Comparison of ENCODE assay signal across 18 cellular contexts in genomic region chr4:168667936-168668335, GRCh38.
A peak's percentile ranks its signal among the peaks of the same experiment; 100 is the strongest.
DNase-seq lines count a peak whose midpoint lies in the region; ATAC-seq and TF ChIP-seq lines count a peak whose summit lies in the region.
"Had no signal": no experiment of that assay in that cellular context is flagged by ENCODE, and none has a peak within 500 bp of the region (broad histone marks: within the 10 kb centered on the region; RNA-seq: fewer than 3 reads in every experiment).

No MANE protein-coding gene starts in this region.

- H3K27me3 Mint-ChIP-seq in nephron (ENCODE audit: low read depth): no peaks in the 10 kb centered on the region

- no peak for ATAC-seq in stimulated activated naive CD8-positive, alpha-beta T cell treated with anti-CD3 and anti-CD28 coated beads, Interleukin-15, Interleukin-2, amounts not matched to agents 100 U/mL and 50 U/mL, for 24 hours
- no peak for ATAC-seq in HG03159 (IDR thresholded peaks at IDR 0.05; ENCODE audit: unreplicated experiment)
- ATAC-seq: HCT116, K562 had no signal

- TF ChIP-seq CTCF in nephron (IDR thresholded peaks at IDR 0.05; ENCODE audit: unreplicated experiment in 3 of 3): no peak

- H3K4me3 Mint-ChIP-seq in nephron: no peak overlapping the region
- H3K4me3 Mint-ChIP-seq: CD4-positive, alpha-beta memory T cell had no signal

- peak; percentile 35 for DNase-seq in NCI-H2171 treated with DMSO at 0.1 percent for 48 hours (lab: John Stamatoyannopoulos, UW)
- DNase-seq in NCI-H2171 (lab: John Stamatoyannopoulos, UW): no peak
- peak; percentile 17 for DNase-seq in dermis blood vessel endothelial cell
- no peak for DNase-seq in stimulated activated naive CD8-positive, alpha-beta T cell treated with anti-CD3 and anti-CD28 coated beads, Interleukin-15, Interleukin-2, amounts not matched to agents 100 U/mL and 50 U/mL, for 24 hours
- DNase-seq in KBM-7: no peak
- no peak for DNase-seq in NCI-H82 (lab: John Stamatoyannopoulos, UW)
- DNase-seq: CD4-positive, alpha-beta memory T cell; DND-41; NCI-H1436; NCI-H2029; NCI-H226; NCI-H524 treated with DMSO at 0.1 percent for 48 hours; NK-92 treated with Interleukin-12 subunit alpha and Interleukin-12 subunit beta, amount 100 ng/mL, for 24 hours; SHP77 treated with DMSO at 0.1 percent for 48 hours had no signal

- H3K9me3 Mint-ChIP-seq in nephron: no peaks in the 10 kb centered on the region
- H3K9me3 Mint-ChIP-seq: CD4-positive, alpha-beta memory T cell had no signal

- H3K27ac Mint-ChIP-seq in nephron: peak overlapping the region; percentile 72 to 91 (median 83)
- H3K27ac Mint-ChIP-seq: CD4-positive, alpha-beta memory T cell had no signal

- in situ Hi-C loops in KBM-7 (cut with MboI; ENCODE audit: low pct_unique_long_range_greater_than_20kb, low sequenced_read_pairs): no loop called here

- H3K36me3 Mint-ChIP-seq in nephron (ENCODE audit: low read depth): peaks cover 20% of the 10 kb centered on the region
- H3K36me3 Mint-ChIP-seq: CD4-positive, alpha-beta memory T cell had no signal

- H3K4me1 Mint-ChIP-seq in nephron: peaks cover 41% of the 10 kb centered on the region
- H3K4me1 Mint-ChIP-seq: CD4-positive, alpha-beta memory T cell had no signal

Comparison
In these comparisons a context has a peak if more than half of its experiments do, and no peak if none do; other contexts are left out.
1. DNase-seq: peak in NCI-H2171 treated with DMSO at 0.1 percent for 48 hours (single experiment) and dermis blood vessel endothelial cell (single experiment); none in NCI-H2171 (single experiment), stimulated activated naive CD8-positive, alpha-beta T cell treated with anti-CD3 and anti-CD28 coated beads, Interleukin-15, Interleukin-2, amounts not matched to agents 100 U/mL and 50 U/mL, for 24 hours (single experiment), KBM-7 (single experiment) and NCI-H82 (single experiment).